In the genomic region with DNA sequence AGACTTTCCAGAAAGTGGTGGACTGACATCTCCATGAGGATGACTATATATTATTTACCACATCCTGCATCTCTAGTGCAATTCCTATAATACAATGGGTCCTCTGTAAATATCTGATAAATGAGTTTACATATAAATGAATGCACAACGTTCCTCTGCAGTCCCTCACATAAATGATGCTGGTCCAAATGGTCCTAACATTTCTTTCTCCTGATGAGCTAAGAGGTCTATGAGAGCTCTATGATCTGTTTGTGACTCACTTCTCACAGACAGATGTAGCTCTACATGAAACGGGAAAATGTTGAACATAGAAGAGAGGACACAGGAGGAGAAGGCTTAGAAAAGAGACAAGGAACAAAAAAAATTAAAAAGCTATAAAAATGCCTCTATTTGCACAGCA, we compare ENCODE assay signal across 1 cellular context.
TF ChIP-seq lines count a peak whose summit lies in the region.

No MANE protein-coding gene starts in this region.

TF ChIP-seq in IMR-90, 13 proteins besides CTCF, POLR2A, EP300 and RAD21:
- TF ChIP-seq NFE2L2 (IDR thresholded peaks at IDR 0.05; ENCODE audit: low read depth, low read length) (no peak), CHD1 (IDR thresholded peaks at IDR 0.05; ENCODE audit: low read depth, low read length) (no peak), RFX5 (IDR thresholded peaks at IDR 0.05; ENCODE audit: low read depth, low read length) (no peak), SMC3 (IDR thresholded peaks at IDR 0.05; ENCODE audit: low read depth, low read length) (no peak), CEBPB (IDR thresholded peaks at IDR 0.05; ENCODE audit: low read depth, low read length) (no peak), FOS (IDR thresholded peaks at IDR 0.05; ENCODE audit: low read depth, low read length) (no peak), MAFK (IDR thresholded peaks at IDR 0.05; ENCODE audit: low read depth, low read length) (no peak), MXI1 (IDR thresholded peaks at IDR 0.05; ENCODE audit: borderline replicate concordance, low read depth, low read length) (no peak), MAZ (IDR thresholded peaks at IDR 0.05; ENCODE audit: borderline replicate concordance, low read depth, low read length) (no peak), BHLHE40 (IDR thresholded peaks at IDR 0.05; ENCODE audit: low read depth, low read length) (no peak), RCOR1 (IDR thresholded peaks at IDR 0.05; ENCODE audit: insufficient replicate concordance, low read length) (no peak)
- TF ChIP-seq, protein P1, sequence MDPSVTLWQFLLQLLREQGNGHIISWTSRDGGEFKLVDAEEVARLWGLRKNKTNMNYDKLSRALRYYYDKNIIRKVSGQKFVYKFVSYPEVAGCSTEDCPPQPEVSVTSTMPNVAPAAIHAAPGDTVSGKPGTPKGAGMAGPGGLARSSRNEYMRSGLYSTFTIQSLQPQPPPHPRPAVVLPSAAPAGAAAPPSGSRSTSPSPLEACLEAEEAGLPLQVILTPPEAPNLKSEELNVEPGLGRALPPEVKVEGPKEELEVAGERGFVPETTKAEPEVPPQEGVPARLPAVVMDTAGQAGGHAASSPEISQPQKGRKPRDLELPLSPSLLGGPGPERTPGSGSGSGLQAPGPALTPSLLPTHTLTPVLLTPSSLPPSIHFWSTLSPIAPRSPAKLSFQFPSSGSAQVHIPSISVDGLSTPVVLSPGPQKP (IDR thresholded peaks at IDR 0.05; ENCODE audit: borderline replicate concordance, low read depth, low read length): no peak
- TF ChIP-seq, protein P2, sequence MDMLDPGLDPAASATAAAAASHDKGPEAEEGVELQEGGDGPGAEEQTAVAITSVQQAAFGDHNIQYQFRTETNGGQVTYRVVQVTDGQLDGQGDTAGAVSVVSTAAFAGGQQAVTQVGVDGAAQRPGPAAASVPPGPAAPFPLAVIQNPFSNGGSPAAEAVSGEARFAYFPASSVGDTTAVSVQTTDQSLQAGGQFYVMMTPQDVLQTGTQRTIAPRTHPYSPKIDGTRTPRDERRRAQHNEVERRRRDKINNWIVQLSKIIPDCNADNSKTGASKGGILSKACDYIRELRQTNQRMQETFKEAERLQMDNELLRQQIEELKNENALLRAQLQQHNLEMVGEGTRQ (IDR thresholded peaks at IDR 0.05; ENCODE audit: low read depth, low read length): no peak
TF ChIP-seq in IMR-90: peak in this region for 0.
